Comparison of ENCODE assay signal across 1 cellular context in genomic region chr20:36466089-36466488, GRCh38.
TF ChIP-seq lines count a peak whose summit lies in the region.

No MANE protein-coding gene starts in this region.

TF ChIP-seq in HepG2, 621 proteins besides CTCF, POLR2A, EP300 and RAD21 (continued from another document):
- TF ChIP-seq, protein P1, sequence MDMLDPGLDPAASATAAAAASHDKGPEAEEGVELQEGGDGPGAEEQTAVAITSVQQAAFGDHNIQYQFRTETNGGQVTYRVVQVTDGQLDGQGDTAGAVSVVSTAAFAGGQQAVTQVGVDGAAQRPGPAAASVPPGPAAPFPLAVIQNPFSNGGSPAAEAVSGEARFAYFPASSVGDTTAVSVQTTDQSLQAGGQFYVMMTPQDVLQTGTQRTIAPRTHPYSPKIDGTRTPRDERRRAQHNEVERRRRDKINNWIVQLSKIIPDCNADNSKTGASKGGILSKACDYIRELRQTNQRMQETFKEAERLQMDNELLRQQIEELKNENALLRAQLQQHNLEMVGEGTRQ (IDR thresholded peaks at IDR 0.05; ENCODE audit: low read depth, low read length), result 0 out of 2 replicates have a peak, but pooled peaks have one; percentile 1
- TF ChIP-seq, protein P1 (CRISPR knock-in tag; IDR thresholded peaks at IDR 0.05; ENCODE audit: borderline replicate concordance), result no peak
- TF ChIP-seq ZSCAN31 (CRISPR knock-in tag; IDR thresholded peaks at IDR 0.05; ENCODE audit: low read depth) (no peak), AGO2 (optimal IDR thresholded peaks at IDR 0.05; ENCODE audit: low read depth, low read length) (no peak), NONO (IDR thresholded peaks at IDR 0.05) (no peak), NONO (CRISPR knock-in tag; conservative IDR thresholded peaks at IDR 0.05) (0 out of 2 replicates have a peak, but pooled peaks have one; percentile 8), ZBTB43 (CRISPR knock-in tag; conservative IDR thresholded peaks at IDR 0.05) (no peak), REXO4 (CRISPR knock-in tag; IDR thresholded peaks at IDR 0.05; ENCODE audit: borderline replicate concordance) (no peak), ZNF354B (CRISPR knock-in tag; IDR thresholded peaks at IDR 0.05) (no peak), ZSCAN30 (CRISPR knock-in tag; IDR thresholded peaks at IDR 0.05) (no peak), RAD51 (IDR thresholded peaks at IDR 0.05; ENCODE audit: borderline replicate concordance) (no peak), U2AF1 (optimal IDR thresholded peaks at IDR 0.05; ENCODE audit: low read depth, low read length) (no peak), NCOA2 (CRISPR knock-in tag; IDR thresholded peaks at IDR 0.05) (no peak), KLF9 (CRISPR knock-in tag; IDR thresholded peaks at IDR 0.05; ENCODE audit: low read depth) (no peak), ZNF136 (CRISPR knock-in tag; IDR thresholded peaks at IDR 0.05; ENCODE audit: low read depth) (no peak), HIVEP1 (CRISPR knock-in tag; IDR thresholded peaks at IDR 0.05) (0 out of 2 replicates have a peak, but pooled peaks have one; percentile 8), TBX2 (CRISPR knock-in tag; IDR thresholded peaks at IDR 0.05; ENCODE audit: borderline replicate concordance) (no peak), ZNF770 (CRISPR knock-in tag; IDR thresholded peaks at IDR 0.05) (no peak), MBD4 (IDR thresholded peaks at IDR 0.05; ENCODE audit: borderline replicate concordance, low read length) (no peak), CEBPB (IDR thresholded peaks at IDR 0.05; ENCODE audit: borderline replicate concordance, low read depth, low read length) (no peak), ZNF652 (CRISPR knock-in tag; IDR thresholded peaks at IDR 0.05; ENCODE audit: borderline replicate concordance, low read depth) (no peak), ZNF816 (CRISPR knock-in tag; IDR thresholded peaks at IDR 0.05; ENCODE audit: borderline replicate concordance) (no peak), RBM39 (IDR thresholded peaks at IDR 0.05; ENCODE audit: low read depth, low read length, poor library complexity, severe bottlenecking) (no peak), ZNF780A (CRISPR knock-in tag; IDR thresholded peaks at IDR 0.05) (peak; percentile 45; the same call in 1 of the 2 replicates), EEA1 (CRISPR knock-in tag; IDR thresholded peaks at IDR 0.05; ENCODE audit: borderline replicate concordance) (no peak), ZNF24 (IDR thresholded peaks at IDR 0.05) (no peak), KLF13 (CRISPR knock-in tag; IDR thresholded peaks at IDR 0.05) (0 out of 2 replicates have a peak, but pooled peaks have one; percentile 10), HDAC2 (CRISPR knock-in tag; IDR thresholded peaks at IDR 0.05) (no peak), ZNF20 (CRISPR knock-in tag; IDR thresholded peaks at IDR 0.05) (no peak), ZFP62 (CRISPR knock-in tag; IDR thresholded peaks at IDR 0.05) (no peak), ZBTB42 (CRISPR knock-in tag; IDR thresholded peaks at IDR 0.05) (no peak), TSC22D2 (CRISPR knock-in tag; IDR thresholded peaks at IDR 0.05; ENCODE audit: borderline replicate concordance) (no peak), CEBPG (CRISPR knock-in tag; IDR thresholded peaks at IDR 0.05) (no peak), ZXDC (CRISPR knock-in tag; IDR thresholded peaks at IDR 0.05) (0 out of 2 replicates have a peak, but pooled peaks have one; percentile 58), PTBP1 (IDR thresholded peaks at IDR 0.05; ENCODE audit: low read depth, low read length, poor library complexity, severe bottlenecking) (no peak), FOSL2 (CRISPR knock-in tag; IDR thresholded peaks at IDR 0.05) (0 out of 2 replicates have a peak, but pooled peaks have one; percentile 7), ZNF558 (CRISPR knock-in tag; IDR thresholded peaks at IDR 0.05; ENCODE audit: borderline replicate concordance) (no peak), SAP130 (CRISPR knock-in tag; IDR thresholded peaks at IDR 0.05; ENCODE audit: low read depth) (peak; percentile 30; the same call in 1 of the 2 replicates), ZNF143 (CRISPR knock-in tag; IDR thresholded peaks at IDR 0.05) (no peak), ZNF10 (CRISPR knock-in tag; IDR thresholded peaks at IDR 0.05; ENCODE audit: borderline replicate concordance, low read depth) (no peak)
